17 cellular contexts compared by ENCODE assay signal in the genomic region with DNA sequence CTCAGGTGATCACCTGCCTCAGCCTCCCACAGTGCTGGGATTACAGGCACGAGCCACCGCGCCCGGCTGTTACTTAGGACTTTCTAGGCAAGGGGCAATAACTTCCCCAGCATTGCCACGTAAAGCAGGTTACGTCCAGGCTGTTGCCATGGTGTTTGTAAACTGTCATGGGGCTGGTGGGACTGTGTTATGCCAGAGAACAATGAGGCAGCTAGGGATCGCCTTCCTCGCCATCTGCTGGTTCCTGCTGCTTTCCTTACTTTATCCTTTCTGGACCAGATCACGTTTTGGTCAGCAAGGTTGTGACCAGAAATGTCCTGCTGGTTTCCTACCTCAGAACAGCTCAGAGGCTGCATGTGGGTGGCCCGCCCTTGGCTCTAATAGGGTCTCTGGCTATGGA. TPM values are rescaled to one million over a fixed set of nuclear protein-coding genes. Genes with fewer than 3 reads are reported as not detected.
DNase-seq lines count a peak whose midpoint lies in the region; ATAC-seq and TF ChIP-seq lines count a peak whose summit lies in the region.
"Had no signal": no experiment of that assay in that cellular context is flagged by ENCODE, and none has a peak within 500 bp of the region (broad histone marks: within the 10 kb centered on the region; RNA-seq: fewer than 3 reads in every experiment).

No MANE protein-coding gene starts in this region.

- H3K27ac Mint-ChIP-seq in CD14-positive monocyte (no peak overlapping the region), glutamatergic neuron (ENCODE audit: unreplicated experiment) (peak overlapping the region; percentile 69)
- H3K27ac Mint-ChIP-seq in activated naive CD4-positive, alpha-beta T cell treated with anti-CD3 and anti-CD28 coated beads, Interleukin-2, amount 50 U/mL, for 72 hours = no peak overlapping the region
- H3K27ac Mint-ChIP-seq: HFFc6; T-helper 1 cell treated with Interleukin-12 subunit alpha and Interleukin-12 subunit beta and Interleukin-4 antibody, amounts not matched to agents 30 μg/mL and 1 μg/mL, for 36 hours had no signal

- intact Hi-C loops in CD14-positive monocyte (cut with micrococcal nuclease) = no loop called here

- DNase-seq in CD14-positive monocyte (ENCODE audit: low spot score) = peak; percentile 17
- DNase-seq in DMS 273 (lab: John Stamatoyannopoulos, UW; ENCODE audit: unreplicated experiment) = peak; percentile 83
- DNase-seq in NCI-H69 (lab: John Stamatoyannopoulos, UW) = peak; percentile 26
- no peak for DNase-seq in glutamatergic neuron
- no peak for DNase-seq in effector CD4-positive, alpha-beta T cell
- no peak for DNase-seq in activated naive CD4-positive, alpha-beta T cell treated with anti-CD3 and anti-CD28 coated beads, Interleukin-2, amount 50 U/mL, for 72 hours (ENCODE audit: low spot score in 2 of 2)
- DNase-seq: COR-L47, DMS153, EL, HFFc6, NCI-H1417 treated with DMSO at 0.1 percent for 48 hours, NCI-H2029, NCI-H510A, PC-9, SIG-M5 had no signal

- H3K4me1 Mint-ChIP-seq in CD14-positive monocyte (no peaks in the 10 kb centered on the region), glutamatergic neuron (ENCODE audit: low read depth, unreplicated experiment) (peaks cover 2% of the 10 kb centered on the region)

- H3K36me3 Mint-ChIP-seq in CD14-positive monocyte (no peaks in the 10 kb centered on the region), glutamatergic neuron (ENCODE audit: unreplicated experiment) (peaks cover 7% of the 10 kb centered on the region)
- peaks cover 8 to 26% of the 10 kb centered on the region in 2 donors for H3K36me3 Mint-ChIP-seq in activated naive CD4-positive, alpha-beta T cell treated with anti-CD3 and anti-CD28 coated beads, Interleukin-2, amount 50 U/mL, for 72 hours

- TF ChIP-seq CTCF in CD14-positive monocyte (IDR thresholded peaks at IDR 0.05) (no peak), glutamatergic neuron (IDR thresholded peaks at IDR 0.05; ENCODE audit: partially characterized antibody, unreplicated experiment) (no peak)

- H3K4me3 Mint-ChIP-seq in CD14-positive monocyte = no peak overlapping the region
- no peak overlapping the region for H3K4me3 Mint-ChIP-seq in glutamatergic neuron (ENCODE audit: unreplicated experiment)
- H3K4me3 Mint-ChIP-seq: HFFc6; T-helper 1 cell treated with Interleukin-12 subunit alpha and Interleukin-12 subunit beta and Interleukin-4 antibody, amounts not matched to agents 30 μg/mL and 1 μg/mL, for 36 hours had no signal

- peaks cover 21 to 39% (median 36%) of the 10 kb centered on the region in 7 donors for H3K9me3 Mint-ChIP-seq in CD14-positive monocyte
- peaks cover 15% of the 10 kb centered on the region for H3K9me3 Mint-ChIP-seq in glutamatergic neuron (ENCODE audit: unreplicated experiment)
- H3K9me3 Mint-ChIP-seq in activated naive CD4-positive, alpha-beta T cell treated with anti-CD3 and anti-CD28 coated beads, Interleukin-2, amount 50 U/mL, for 72 hours = peaks cover 6 to 10% of the 10 kb centered on the region in 2 donors

- H3K27me3 Mint-ChIP-seq in CD14-positive monocyte (ENCODE audit: low read depth in 3 of 3) = peaks cover 20 to 44% (median 28%) of the 10 kb centered on the region in 3 donors
- peaks cover 11% of the 10 kb centered on the region for H3K27me3 Mint-ChIP-seq in glutamatergic neuron (ENCODE audit: unreplicated experiment)

- no peak for ATAC-seq in GM21367 (IDR thresholded peaks at IDR 0.05; ENCODE audit: unreplicated experiment)
- no peak for ATAC-seq in activated naive CD4-positive, alpha-beta T cell treated with anti-CD3 and anti-CD28 coated beads, Interleukin-2, amount 50 U/mL, for 72 hours

RNA-seq across cellular contexts. Expression of gene ZC3H18, which starts 28.4 kb away (rescaled TPM):
- polyA plus RNA-seq in CD14-positive monocyte = 1 to 10 TPM; 5.5 to 6.8 TPM
- total RNA-seq in glutamatergic neuron (ENCODE audit: unreplicated experiment) = 48.9 TPM
- 10 to 100 TPM; 70.3 to 71.9 TPM for total RNA-seq in activated naive CD4-positive, alpha-beta T cell treated with anti-CD3 and anti-CD28 coated beads, Interleukin-2, amount 50 U/mL, for 72 hours

Comparison
In these comparisons a context has a peak if more than half of its experiments do, and no peak if none do; other contexts are left out.
1. DNase-seq: peak in CD14-positive monocyte (single experiment), DMS 273 (single experiment) and NCI-H69 (single experiment); none in glutamatergic neuron (single experiment), effector CD4-positive, alpha-beta T cell (single experiment) and activated naive CD4-positive, alpha-beta T cell treated with anti-CD3 and anti-CD28 coated beads, Interleukin-2, amount 50 U/mL, for 72 hours (0 of 2).